Comparison of ENCODE assay signal across 13 cellular contexts in the genomic region with DNA sequence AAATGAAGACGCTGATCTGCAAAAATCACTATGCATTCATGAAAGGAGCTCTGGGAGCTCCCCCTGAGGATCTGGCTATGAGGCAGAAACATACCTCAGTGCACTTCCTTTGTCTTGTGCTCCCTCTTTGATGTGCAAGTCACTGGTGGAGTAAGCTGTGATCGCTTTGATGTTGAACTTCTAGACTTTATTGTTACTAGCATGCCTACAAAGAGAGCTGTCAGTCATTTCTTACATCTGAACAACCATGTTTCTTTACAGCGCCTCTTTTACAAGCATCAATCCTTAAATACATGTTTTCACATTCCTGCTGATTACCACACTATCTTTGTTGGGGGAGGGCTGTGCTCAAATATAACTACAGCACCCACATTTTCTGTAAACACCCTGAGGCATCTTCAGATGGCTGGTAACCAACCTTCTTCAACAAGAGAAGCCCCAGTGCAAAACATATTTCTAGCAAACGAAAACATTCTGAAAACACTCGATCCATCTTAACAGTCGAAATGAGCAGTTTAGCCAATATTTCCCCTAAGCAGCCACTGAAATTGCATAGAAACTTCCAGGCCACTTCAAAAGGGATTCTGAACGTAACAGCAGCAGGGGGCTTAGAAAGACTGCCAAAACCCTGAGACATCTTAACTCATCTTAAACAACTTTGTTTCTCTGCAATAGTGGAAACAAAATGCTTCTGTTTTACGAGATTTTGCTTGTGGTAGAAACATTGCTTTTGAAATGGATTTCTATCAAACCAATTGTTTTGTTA.
DNase-seq lines count a peak whose midpoint lies in the region; ATAC-seq and TF ChIP-seq lines count a peak whose summit lies in the region.
"Had no signal": no experiment of that assay in that cellular context is flagged by ENCODE, and none has a peak within 500 bp of the region (broad histone marks: within the 10 kb centered on the region; RNA-seq: fewer than 3 reads in every experiment).

No MANE protein-coding gene starts in this region.

- no peaks in the 10 kb centered on the region for H3K27me3 Mint-ChIP-seq in activated naive CD4-positive, alpha-beta T cell treated with anti-CD3 and anti-CD28 coated beads, Interleukin-2, amount 50 U/mL, for 24 hours
- H3K27me3 Mint-ChIP-seq in naive thymus-derived CD8-positive, alpha-beta T cell: no peaks in the 10 kb centered on the region

- no peak overlapping the region for H2AFZ ChIP-seq in hepatocyte

- POLR2A ChIA-PET in naive thymus-derived CD8-positive, alpha-beta T cell (lab: Charles Lee): interaction anchor here (0.8 to 10.1 kb wide), 14 partner anchors 9 to 336 kb away, joined by 3 to 82 read pairs (median 4); no protein-coding TSS in a partner anchor

- no peaks in the 10 kb centered on the region for H3K9me2 ChIP-seq in hepatocyte (replicated peaks; ENCODE audit: insufficient read depth)

- H3K4me1 ChIP-seq in hepatocyte (ENCODE audit: insufficient read depth): peaks cover 5% of the 10 kb centered on the region

- H3K4me3 Mint-ChIP-seq in activated naive CD4-positive, alpha-beta T cell treated with anti-CD3 and anti-CD28 coated beads, Interleukin-2, amount 50 U/mL, for 24 hours: peak overlapping the region; percentile 81
- peak overlapping the region; percentile 60 to 89 (median 82) for H3K4me3 Mint-ChIP-seq in naive thymus-derived CD8-positive, alpha-beta T cell

- H3K27me3 ChIP-seq in hepatocyte: no peaks in the 10 kb centered on the region
- H3K27me3 ChIP-seq: pancreas had no signal

- H3K27ac ChIP-seq in hepatocyte: no peak overlapping the region
- H3K27ac ChIP-seq: C4-2B had no signal

- H3K79me2 ChIP-seq in hepatocyte: peaks cover 24% of the 10 kb centered on the region

- peak overlapping the region; percentile 95 for H3K27ac Mint-ChIP-seq in activated naive CD4-positive, alpha-beta T cell treated with anti-CD3 and anti-CD28 coated beads, Interleukin-2, amount 50 U/mL, for 24 hours
- peak overlapping the region; percentile 69 to 98 (median 95) for H3K27ac Mint-ChIP-seq in naive thymus-derived CD8-positive, alpha-beta T cell

- peak overlapping the region; percentile 52 for H3K4me3 ChIP-seq in Jurkat, Clone E6-1 (ENCODE audit: low read length)
- H3K4me3 ChIP-seq in hepatocyte: no peak overlapping the region
- H3K4me3 ChIP-seq: pancreas had no signal

- no peaks in the 10 kb centered on the region for H3K36me3 Mint-ChIP-seq in activated naive CD4-positive, alpha-beta T cell treated with anti-CD3 and anti-CD28 coated beads, Interleukin-2, amount 50 U/mL, for 24 hours
- peaks cover 0 to 7% (median 0%) of the 10 kb centered on the region in 3 donors for H3K36me3 Mint-ChIP-seq in naive thymus-derived CD8-positive, alpha-beta T cell

- no peaks in the 10 kb centered on the region for H3K9me3 ChIP-seq in hepatocyte (ENCODE audit: low read depth)
- H3K9me3 ChIP-seq: pancreas had no signal

- no peak overlapping the region for H3K4me2 ChIP-seq in hepatocyte

- no peak for TF ChIP-seq CTCF in hepatocyte (IDR thresholded peaks at IDR 0.05; ENCODE audit: poor library complexity)

- peak; percentile 78 to 93 for ATAC-seq in naive thymus-derived CD8-positive, alpha-beta T cell
- ATAC-seq in HG02885 (IDR thresholded peaks at IDR 0.05; ENCODE audit: poor library complexity, unreplicated experiment): no peak

- H3K4me1 Mint-ChIP-seq in activated naive CD4-positive, alpha-beta T cell treated with anti-CD3 and anti-CD28 coated beads, Interleukin-2, amount 50 U/mL, for 24 hours: peaks cover 94% of the 10 kb centered on the region
- peaks cover 38 to 95% (median 89%) of the 10 kb centered on the region in 4 donors for H3K4me1 Mint-ChIP-seq in naive thymus-derived CD8-positive, alpha-beta T cell

- H4K20me1 ChIP-seq in hepatocyte (ENCODE audit: insufficient read depth, poor library complexity, severe bottlenecking): no peaks in the 10 kb centered on the region

- WGBS in hepatocyte (ENCODE audit: low lambda C conversion rate, missing lambda C conversion rate): 46% methylated on average over 8 of the region's 8 CpGs

- no peaks in the 10 kb centered on the region for H3K9me3 Mint-ChIP-seq in activated naive CD4-positive, alpha-beta T cell treated with anti-CD3 and anti-CD28 coated beads, Interleukin-2, amount 50 U/mL, for 24 hours
- H3K9me3 Mint-ChIP-seq in naive thymus-derived CD8-positive, alpha-beta T cell: no peaks in the 10 kb centered on the region

- DNase-seq in CD1c-positive myeloid dendritic cell (ENCODE audit: extremely low spot score): peak; percentile 24
- peak; percentile 97 for DNase-seq in Jurkat, Clone E6-1 (ENCODE audit: low read depth, low spot score)
- peak in 9 of 10 donors; percentile 46 to 88 (median 75) for DNase-seq in naive thymus-derived CD8-positive, alpha-beta T cell
- no peak for DNase-seq in occipital lobe (lab: John Stamatoyannopoulos, UW)
- DNase-seq in SKM-1 treated with dmso at 0.1 percent for 144 hours (lab: John Stamatoyannopoulos, UW; ENCODE audit: unreplicated experiment): no peak
- DNase-seq in hepatocyte (ENCODE audit: low spot score): no peak
- DNase-seq: aorta, erythroblast, NCI-H748 treated with DMSO at 0.1 percent for 48 hours, pancreas had no signal

- H3K36me3 ChIP-seq in hepatocyte (replicated peaks; ENCODE audit: insufficient read depth, low read depth): no peaks in the 10 kb centered on the region
- H3K36me3 ChIP-seq: pancreas had no signal

Comparison
In these comparisons a context has a peak if more than half of its experiments do, and no peak if none do; other contexts are left out.
1. DNase-seq: peak in CD1c-positive myeloid dendritic cell (single experiment), Jurkat, Clone E6-1 (single experiment) and naive thymus-derived CD8-positive, alpha-beta T cell (9 of 10); none in occipital lobe (single experiment), SKM-1 treated with dmso at 0.1 percent for 144 hours (single experiment) and hepatocyte (single experiment).